Comparison of ENCODE assay signal across 9 cellular contexts in genomic region chr3:9179826-9180763, GRCh38.
A peak's percentile ranks its signal among the peaks of the same experiment; 100 is the strongest.
DNase-seq lines count a peak whose midpoint lies in the region; ATAC-seq and TF ChIP-seq lines count a peak whose summit lies in the region.
"Had no signal": no experiment of that assay in that cellular context is flagged by ENCODE, and none has a peak within 500 bp of the region (broad histone marks: within the 10 kb centered on the region; RNA-seq: fewer than 3 reads in every experiment).

No MANE protein-coding gene starts in this region.

- no peak overlapping the region for H2BK12ac ChIP-seq in neuronal stem cell (ENCODE audit: low read length)

- peaks cover 1 to 49% of the 10 kb centered on the region in 2 donors for H3K36me3 ChIP-seq in neuronal stem cell (replicated peaks in 1 of 2; ENCODE audit: control insufficient read depth in 2 of 2, insufficient read depth in 2 of 2, low read length in 2 of 2)

- peak; percentile 47 to 67 for ATAC-seq in activated CD4-positive, CD25-positive, alpha-beta regulatory T cell treated with anti-CD3 and anti-CD28 coated beads, Interleukin-2, amount 50 U/mL, for 24 hours
- peak; percentile 66 for ATAC-seq in HG02678 (IDR thresholded peaks at IDR 0.05; ENCODE audit: unreplicated experiment)
- ATAC-seq in activated B cell treated with CpG ODN at 0.5 μM for 24 hours (ENCODE audit: low read depth): peak; percentile 37
- ATAC-seq: A549 had no signal

- no peak overlapping the region for H3K4me3 ChIP-seq in neuronal stem cell (ENCODE audit: low read length in 2 of 2)
- H3K4me3 ChIP-seq: A549 had no signal

- no peak overlapping the region for H3K23ac ChIP-seq in neuronal stem cell (ENCODE audit: low read depth, low read length, poor library complexity)

- H3K27me3 Mint-ChIP-seq in activated B cell treated with CpG ODN at 0.5 μM for 24 hours: no peaks in the 10 kb centered on the region

- peaks cover 15 to 25% of the 10 kb centered on the region in 2 donors for H3K4me1 ChIP-seq in neuronal stem cell (ENCODE audit: control insufficient read depth in 2 of 2, insufficient read depth in 1 of 2, low read depth in 1 of 2, low read length in 2 of 2)

- H3K27ac Mint-ChIP-seq in activated B cell treated with CpG ODN at 0.5 μM for 24 hours: no peak overlapping the region

- no peak for TF ChIP-seq CTCF in activated B cell treated with CpG ODN at 0.5 μM for 24 hours (IDR thresholded peaks at IDR 0.05)

- POLR2A ChIA-PET in activated B cell treated with CpG ODN at 0.5 μM for 24 hours (lab: Charles Lee): no interaction called here

- H3K27ac ChIP-seq in neuronal stem cell (replicated peaks; ENCODE audit: low read length): no peak overlapping the region
- H3K27ac ChIP-seq: A549 had no signal

- no peak overlapping the region for H3K14ac ChIP-seq in neuronal stem cell (ENCODE audit: low read length)

- H3K36me3 Mint-ChIP-seq in activated B cell treated with CpG ODN at 0.5 μM for 24 hours (ENCODE audit: low read depth): no peaks in the 10 kb centered on the region

- no peak overlapping the region for H2AK5ac ChIP-seq in neuronal stem cell (ENCODE audit: low read depth, low read length)

- no peak overlapping the region for H3K9ac ChIP-seq in neuronal stem cell (ENCODE audit: low read depth, low read length, poor library complexity)

- no peak overlapping the region for H4K91ac ChIP-seq in neuronal stem cell (ENCODE audit: low read depth, low read length, poor library complexity)

- CTCF ChIA-PET in activated B cell treated with CpG ODN at 0.5 μM for 24 hours (lab: Charles Lee): no interaction called here

- no CpG with 5 or more reads among the region's 17 CpGs for WGBS in neuronal stem cell (ENCODE audit: extremely low coverage in 2 of 2, insufficient read length in 2 of 2, insufficient replicate concordance in 1 of 2), 2 donors

- no peak overlapping the region for H3K18ac ChIP-seq in neuronal stem cell (ENCODE audit: low read length)

- no peaks in the 10 kb centered on the region for H3K9me3 Mint-ChIP-seq in activated B cell treated with CpG ODN at 0.5 μM for 24 hours

- H2BK15ac ChIP-seq in neuronal stem cell (ENCODE audit: low read length): no peak overlapping the region

- H3K27me3 ChIP-seq in neuronal stem cell (ENCODE audit: control insufficient read depth in 3 of 3, insufficient read depth in 3 of 3, low read depth in 1 of 3, low read length in 3 of 3): no peaks in the 10 kb centered on the region

- DNase-seq in activated CD4-positive, CD25-positive, alpha-beta regulatory T cell treated with anti-CD3 and anti-CD28 coated beads, Interleukin-2, amount 50 U/mL, for 72 hours: no peak
- DNase-seq in activated B cell treated with CpG ODN at 0.5 μM for 24 hours (no peak), neuronal stem cell (ENCODE audit: low spot score) (no peak), activated gamma-delta T cell (lab: John Stamatoyannopoulos, UW) (no peak), NCI-H226 (no peak), NCI-H1048 (lab: John Stamatoyannopoulos, UW) (no peak)

- peak overlapping the region; percentile 17 for H2BK5ac ChIP-seq in neuronal stem cell (ENCODE audit: low read length)

- peaks cover 22% of the 10 kb centered on the region for H3K4me1 Mint-ChIP-seq in activated B cell treated with CpG ODN at 0.5 μM for 24 hours

- H3K4me3 Mint-ChIP-seq in activated B cell treated with CpG ODN at 0.5 μM for 24 hours: peak overlapping the region; percentile 53

- H4K8ac ChIP-seq in neuronal stem cell (ENCODE audit: low read depth, low read length): no peak overlapping the region

- H3K4me2 ChIP-seq in neuronal stem cell (ENCODE audit: insufficient read depth, low read length, poor library complexity, severe bottlenecking): no peak overlapping the region
- H3K4me2 ChIP-seq: A549 had no signal

- intact Hi-C loops in activated B cell treated with CpG ODN at 0.5 μM for 24 hours (cut with micrococcal nuclease): loop anchor here (5.0 kb wide), 1 partner anchor 63 kb away; no protein-coding TSS in a partner anchor

- no peak overlapping the region for H2AFZ ChIP-seq in neuronal stem cell (ENCODE audit: low read length)

- peaks cover 0 to 10% of the 10 kb centered on the region in 2 donors for H3K9me3 ChIP-seq in neuronal stem cell (replicated peaks in 1 of 2; ENCODE audit: control insufficient read depth in 2 of 2, insufficient read depth in 1 of 2, low read depth in 1 of 2, low read length in 2 of 2)
- H3K9me3 ChIP-seq: A549 had no signal

- peaks cover 4% of the 10 kb centered on the region for H3K79me1 ChIP-seq in neuronal stem cell (ENCODE audit: low read depth, low read length)

- H2BK120ac ChIP-seq in neuronal stem cell (ENCODE audit: low read depth, low read length): no peak overlapping the region

- H3K4ac ChIP-seq in neuronal stem cell (ENCODE audit: low read length): no peak overlapping the region
